9 cellular contexts compared by ENCODE assay signal in the genomic region with DNA sequence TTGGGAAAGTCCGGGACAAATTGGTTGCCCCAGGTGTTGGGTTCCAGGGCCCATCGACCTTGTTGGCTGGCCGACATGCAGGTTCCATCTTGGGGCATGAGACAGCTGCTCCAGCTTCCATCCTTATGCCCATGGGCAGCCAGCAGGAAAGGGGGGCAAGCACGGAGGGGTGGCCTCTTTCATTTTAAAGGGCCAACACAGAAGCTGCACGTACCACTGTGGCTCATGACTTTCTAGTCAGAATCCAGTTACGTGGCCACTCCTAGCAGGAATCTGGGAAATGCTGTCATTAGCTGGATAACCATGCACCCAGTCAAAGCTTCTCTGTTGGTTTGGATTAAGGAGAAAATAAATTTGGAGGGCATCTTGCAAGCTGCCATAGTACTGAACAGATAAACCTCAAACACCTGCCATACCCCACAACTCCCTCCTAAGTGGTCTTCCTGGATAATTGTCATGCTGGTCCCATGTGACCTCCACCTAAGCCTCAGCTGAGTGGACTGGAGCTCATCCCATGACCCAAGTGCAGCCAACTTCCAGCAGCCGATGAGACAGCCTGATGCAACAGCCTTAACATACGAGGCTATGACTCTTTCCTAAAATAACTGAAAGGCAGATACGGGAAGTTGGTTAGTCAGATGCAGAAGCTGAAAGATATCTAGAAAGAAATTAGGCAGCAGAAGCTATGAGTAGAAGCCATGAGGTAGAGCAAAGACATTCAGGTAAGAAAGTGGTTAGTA.
DNase-seq lines count a peak whose midpoint lies in the region; ATAC-seq and TF ChIP-seq lines count a peak whose summit lies in the region.
"Had no signal": no experiment of that assay in that cellular context is flagged by ENCODE, and none has a peak within 500 bp of the region (broad histone marks: within the 10 kb centered on the region; RNA-seq: fewer than 3 reads in every experiment).

No MANE protein-coding gene starts in this region.

- H3K4me3 ChIP-seq in tibial artery = no peak overlapping the region

- intact Hi-C loops in tibial artery (cut with DNase I; ENCODE audit: low total_unique reads) = no loop called here

- TF ChIP-seq CTCF in AG09319 (IDR thresholded peaks at IDR 0.05; ENCODE audit: low read depth, low read length) (no peak), GM20000 (IDR thresholded peaks at IDR 0.05; ENCODE audit: extremely low read depth, missing control alignments) (no peak), tibial artery (IDR thresholded peaks at IDR 0.05) (no peak)

- DNase-seq in AG09319 (ENCODE audit: extremely low read depth, low read depth) (peak; percentile 81), GM20000 (ENCODE audit: low spot score) (peak; percentile 36), MV-4-11 (lab: John Stamatoyannopoulos, UW) (peak; percentile 97), fibroblast of gingiva (ENCODE audit: low read depth) (peak; percentile 88), tibial artery (peak; percentile 69 to 76), NCI-H524 treated with DMSO at 0.1 percent for 48 hours (lab: John Stamatoyannopoulos, UW) (no peak)
- DNase-seq in central memory CD4-positive, alpha-beta T cell = no peak
- DNase-seq: naive B cell had no signal

- H3K36me3 ChIP-seq in tibial artery = no peaks in the 10 kb centered on the region

- H3K9me3 ChIP-seq in tibial artery = no peaks in the 10 kb centered on the region

- H3K4me1 ChIP-seq in tibial artery = no peaks in the 10 kb centered on the region

- no peak for ATAC-seq in HG03460 (IDR thresholded peaks at IDR 0.05; ENCODE audit: unreplicated experiment)

- no peak overlapping the region for H3K27ac ChIP-seq in tibial artery

- H3K27me3 ChIP-seq in tibial artery = no peaks in the 10 kb centered on the region

Comparison
In these comparisons a context has a peak if more than half of its experiments do, and no peak if none do; other contexts are left out.
1. DNase-seq: peak in AG09319 (single experiment), GM20000 (single experiment), MV-4-11 (single experiment), fibroblast of gingiva (single experiment) and tibial artery (2 of 2); none in central memory CD4-positive, alpha-beta T cell (single experiment) and NCI-H524 treated with DMSO at 0.1 percent for 48 hours (single experiment).